9 cellular contexts compared by ENCODE assay signal in genomic region chr5:177515580-177515979, GRCh38. TPM values are rescaled to one million over a fixed set of nuclear protein-coding genes. Genes with fewer than 3 reads are reported as not detected.
DNase-seq lines count a peak whose midpoint lies in the region; ATAC-seq and TF ChIP-seq lines count a peak whose summit lies in the region.
"Had no signal": no experiment of that assay in that cellular context is flagged by ENCODE, and none has a peak within 500 bp of the region (broad histone marks: within the 10 kb centered on the region; RNA-seq: fewer than 3 reads in every experiment).

No MANE protein-coding gene starts in this region.

- no peak for TF ChIP-seq CTCF in GM12865 (IDR thresholded peaks at IDR 0.05; ENCODE audit: insufficient read depth, low read depth, low read length, missing control alignments)
- no peak for TF ChIP-seq CTCF in Panc1 (IDR thresholded peaks at IDR 0.05)
- no peak for TF ChIP-seq CTCF in endothelial cell (IDR thresholded peaks at IDR 0.05; ENCODE audit: unreplicated experiment)
- no peak for TF ChIP-seq CTCF in progenitor cell of endocrine pancreas (IDR thresholded peaks at IDR 0.05; ENCODE audit: unreplicated experiment)

- BruUV-seq in Panc1 (replicated peaks; lab: Mats Ljungman, UMichigan), result TSS peak; percentile 84

- H3K36me3 Mint-ChIP-seq in endothelial cell (ENCODE audit: low read depth, unreplicated experiment) (peaks cover 48% of the 10 kb centered on the region), progenitor cell of endocrine pancreas (ENCODE audit: insufficient read depth) (peaks cover 26% of the 10 kb centered on the region)

- intact Hi-C loops in Panc1 (cut with micrococcal nuclease; ENCODE audit: unreplicated experiment), result no loop called here

- H3K27me3 Mint-ChIP-seq in endothelial cell (ENCODE audit: unreplicated experiment) (peaks cover 17% of the 10 kb centered on the region), progenitor cell of endocrine pancreas (no peaks in the 10 kb centered on the region)

- peaks cover 18% of the 10 kb centered on the region for H3K36me3 ChIP-seq in Panc1 (ENCODE audit: control insufficient read depth, insufficient read depth, low read length)

- H3K4me1 ChIP-seq in Panc1 (ENCODE audit: control insufficient read depth, insufficient read depth, low read length), result peaks cover 19% of the 10 kb centered on the region

- H3K4me3 Mint-ChIP-seq in endothelial cell (ENCODE audit: unreplicated experiment) (peak overlapping the region; percentile 100), progenitor cell of endocrine pancreas (ENCODE audit: low read depth) (peak overlapping the region; percentile 95)

- ATAC-seq in Panc1 (no peak), HG02623 (IDR thresholded peaks at IDR 0.05; ENCODE audit: unreplicated experiment) (no peak), GM21515 (IDR thresholded peaks at IDR 0.05; ENCODE audit: unreplicated experiment) (no peak)

- no peaks in the 10 kb centered on the region for H3K27me3 ChIP-seq in Panc1 (ENCODE audit: control insufficient read depth, insufficient read depth, low read length)

- H3K4me3 ChIP-seq in GM12865 (ENCODE audit: low read depth, low read length), result peak overlapping the region; percentile 88
- H3K4me3 ChIP-seq in Panc1 (ENCODE audit: low read depth in 2 of 2, low read length in 2 of 2), result peak overlapping the region; percentile 93 to 94

- DNase-seq in GM12865 (ENCODE audit: low read depth) (no peak), Panc1 (ENCODE audit: low read depth, low spot score) (no peak), endothelial cell (ENCODE audit: low spot score) (no peak), progenitor cell of endocrine pancreas (ENCODE audit: low spot score, unreplicated experiment) (no peak), amniotic stem cell (lab: John Stamatoyannopoulos, UW) (no peak)
- DNase-seq in stimulated activated CD4-positive, alpha-beta T cell treated with anti-CD3 and anti-CD28 coated beads, Interleukin-4, amount 100 ng/mL, for 1 hour, result no peak
- DNase-seq: small intestine had no signal

- H3K9me3 ChIP-seq in Panc1 (ENCODE audit: control insufficient read depth, insufficient read depth, low read depth, low read length), result no peaks in the 10 kb centered on the region

- H3K9me3 Mint-ChIP-seq in endothelial cell (ENCODE audit: unreplicated experiment) (no peaks in the 10 kb centered on the region), progenitor cell of endocrine pancreas (ENCODE audit: low read depth) (no peaks in the 10 kb centered on the region)

- POLR2A ChIA-PET in Panc1 (lab: Charles Lee), result interaction anchor here (1.3 kb wide), 1 partner anchor 18 kb away, joined by 4 read pairs; the partner anchor contains the start of gene PDLIM7

- in situ Hi-C loops in Panc1 (cut with HindIII; ENCODE audit: low pct_unique_long_range_greater_than_20kb, low sequenced_read_pairs), result no loop called here

- peak overlapping the region; percentile 91 for H3K27ac ChIP-seq in Panc1 (ENCODE audit: low read length)

- H3K27ac Mint-ChIP-seq in endothelial cell (ENCODE audit: unreplicated experiment) (peak overlapping the region; percentile 76), progenitor cell of endocrine pancreas (peak overlapping the region; percentile 97)

- H3K4me1 Mint-ChIP-seq in endothelial cell (ENCODE audit: unreplicated experiment) (peaks cover 18% of the 10 kb centered on the region), progenitor cell of endocrine pancreas (ENCODE audit: low read depth) (peaks cover 18% of the 10 kb centered on the region)

- CTCF ChIA-PET in Panc1 (lab: Charles Lee), result no interaction called here

RNA-seq across cellular contexts. Expression of gene DDX41, which starts 1.2 kb away (rescaled TPM):
- 111 TPM for total RNA-seq in Panc1 (2021; ENCODE audit: unreplicated experiment)
- polyA plus RNA-seq in Panc1 (2012; ENCODE audit: insufficient read length), result 259 TPM
- 125 TPM for total RNA-seq in endothelial cell (ENCODE audit: unreplicated experiment)
- total RNA-seq in progenitor cell of endocrine pancreas, result 88.4 and 93.1 TPM in 2 replicates

RNA-seq across cellular contexts. Expression of gene DOK3, which starts 6.0 kb away (rescaled TPM):
- total RNA-seq in Panc1 (2021; ENCODE audit: unreplicated experiment), result 12.4 TPM
- 11.9 TPM for polyA plus RNA-seq in Panc1 (2012; ENCODE audit: insufficient read length)
- total RNA-seq in endothelial cell (ENCODE audit: unreplicated experiment), result 51.4 TPM
- total RNA-seq in progenitor cell of endocrine pancreas, result 11.6 and 13.7 TPM in 2 replicates

RNA-seq across cellular contexts. Expression of gene PDLIM7, which starts 18.2 kb away (rescaled TPM):
- total RNA-seq in Panc1 (2021; ENCODE audit: unreplicated experiment), result 62.9 TPM
- 56.8 TPM for polyA plus RNA-seq in Panc1 (2012; ENCODE audit: insufficient read length)
- total RNA-seq in endothelial cell (ENCODE audit: unreplicated experiment), result 238 TPM
- total RNA-seq in progenitor cell of endocrine pancreas, result 113 and 119 TPM in 2 replicates

RNA-seq across cellular contexts. Expression of gene FAM193B, which starts 38.8 kb away (rescaled TPM):
- 58.5 TPM for total RNA-seq in Panc1 (2021; ENCODE audit: unreplicated experiment)
- 47.8 TPM for polyA plus RNA-seq in Panc1 (2012; ENCODE audit: insufficient read length)
- total RNA-seq in endothelial cell (ENCODE audit: unreplicated experiment), result 97.6 TPM
- 163 and 165 TPM in 2 replicates for total RNA-seq in progenitor cell of endocrine pancreas

RNA-seq across cellular contexts. Expression of gene DBN1, which starts 42.1 kb away (rescaled TPM):
- total RNA-seq in Panc1 (2021; ENCODE audit: unreplicated experiment) (195 TPM), endothelial cell (ENCODE audit: unreplicated experiment) (315 TPM), progenitor cell of endocrine pancreas (396 and 422 TPM in 2 replicates)
- 379 TPM for polyA plus RNA-seq in Panc1 (2012; ENCODE audit: insufficient read length)
